In the genomic region with DNA sequence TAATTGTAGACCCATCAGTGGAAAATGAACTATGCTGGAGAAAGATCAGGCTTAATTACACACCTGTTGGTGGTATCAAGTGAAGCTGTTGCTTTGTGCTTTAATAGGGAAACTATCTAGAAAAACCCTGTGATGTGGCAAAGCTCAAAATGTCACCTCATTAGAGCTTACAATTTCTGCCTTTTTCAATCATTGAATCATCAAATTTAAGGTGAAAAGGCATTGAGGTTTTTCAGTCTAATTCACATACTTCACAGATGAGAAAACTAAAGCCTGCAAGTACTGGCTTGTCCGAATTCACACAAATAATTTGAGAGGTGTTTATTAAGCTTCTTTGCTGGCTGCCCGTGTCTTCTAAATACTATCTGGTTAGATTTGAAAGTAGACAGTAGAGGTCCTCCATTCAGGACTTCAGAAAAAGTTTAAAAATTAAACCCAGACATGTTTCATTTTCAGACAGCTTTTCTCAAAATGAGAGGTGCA, we compare ENCODE assay signal across 19 cellular contexts.
A peak's percentile ranks its signal among the peaks of the same experiment; 100 is the strongest.
DNase-seq lines count a peak whose midpoint lies in the region; ATAC-seq, FAIRE-seq and TF ChIP-seq lines count a peak whose summit lies in the region.
"Had no signal": no experiment of that assay in that cellular context is flagged by ENCODE, and none has a peak within 500 bp of the region (broad histone marks: within the 10 kb centered on the region; RNA-seq: fewer than 3 reads in every experiment).

No MANE protein-coding gene starts in this region.

- H3K4me1 ChIP-seq in small intestine (ENCODE audit: control insufficient read depth in 2 of 2, insufficient read depth in 1 of 2, low read depth in 1 of 2, low read length in 1 of 2) = no peaks in the 10 kb centered on the region
- H3K4me1 ChIP-seq: gastroesophageal sphincter, thyroid gland had no signal

- no peak for TF ChIP-seq CTCF in bronchial epithelial cell (IDR thresholded peaks at IDR 0.05; ENCODE audit: insufficient read depth, low read length, severe bottlenecking)

- no peak overlapping the region for H3K27ac ChIP-seq in small intestine (ENCODE audit: low read depth in 1 of 2, low read length in 1 of 2)
- H3K27ac ChIP-seq: 22Rv1, gastroesophageal sphincter, neutrophil, thyroid gland had no signal

- no peaks in the 10 kb centered on the region for H3K9me3 ChIP-seq in small intestine (ENCODE audit: control insufficient read depth, low read depth)
- H3K9me3 ChIP-seq: gastroesophageal sphincter, neutrophil, thyroid gland had no signal

- FAIRE-seq in bronchial epithelial cell (lab: Jason Lieb, UNC) (no peak), small intestine (lab: Jason Lieb, UNC) (no peak)
- FAIRE-seq: astrocyte had no signal

- DNase-seq in NCI-H1436 treated with DMSO at 0.1 percent for 48 hours (lab: John Stamatoyannopoulos, UW) (peak; percentile 10), NCI-H1436 (lab: John Stamatoyannopoulos, UW) (no peak), bronchial epithelial cell (ENCODE audit: low read depth) (peak; percentile 89), left lobe of liver (ENCODE audit: low spot score) (no peak), SIG-M5 treated with dmso at 0.1 percent for 504 hours (lab: John Stamatoyannopoulos, UW; ENCODE audit: unreplicated experiment) (no peak), small intestine (no peak)
- DNase-seq: activated B cell treated with CpG ODN at 0.5 μM for 24 hours; activated T-cell treated with anti-CD3 and anti-CD28 coated beads, Interleukin-2, amount 50 U/mL, for 24 hours; effector CD8-positive, alpha-beta T cell; left ventricle myocardium superior; NCI-H1417; thyroid gland had no signal

- H3K4me3 ChIP-seq in bronchial epithelial cell (ENCODE audit: low read depth, low read length) (no peak overlapping the region), small intestine (ENCODE audit: low read depth in 1 of 2, low read length in 2 of 2) (no peak overlapping the region)
- H3K4me3 ChIP-seq: gastroesophageal sphincter, thyroid gland had no signal

- peak; percentile 88 for ATAC-seq in GM21786 (IDR thresholded peaks at IDR 0.05; ENCODE audit: unreplicated experiment)
- peak; percentile 95 for ATAC-seq in HG03196 (IDR thresholded peaks at IDR 0.05; ENCODE audit: unreplicated experiment)
- ATAC-seq in left lobe of liver = no peak
- ATAC-seq: gastroesophageal sphincter, left ventricle myocardium superior, SK-N-SH treated with all-trans-retinoic acid at 6 μM for 48 hours had no signal

- WGBS in small intestine, 3 donors = 71 to 81% (median 73%) methylated on average over 2 of the region's 2 CpGs

- H3K27me3 ChIP-seq in bronchial epithelial cell (ENCODE audit: control insufficient read depth, insufficient read depth, low read length) = no peaks in the 10 kb centered on the region
- no peaks in the 10 kb centered on the region for H3K27me3 ChIP-seq in small intestine (ENCODE audit: control insufficient read depth in 2 of 2, insufficient read depth in 2 of 2, low read length in 2 of 2)
- H3K27me3 ChIP-seq: gastroesophageal sphincter, neutrophil, thyroid gland had no signal

- H3K36me3 ChIP-seq in bronchial epithelial cell (ENCODE audit: control insufficient read depth, insufficient read depth, low read length) (no peaks in the 10 kb centered on the region), small intestine (ENCODE audit: control insufficient read depth in 2 of 2, insufficient read depth in 2 of 2, low read length in 2 of 2) (no peaks in the 10 kb centered on the region)
- H3K36me3 ChIP-seq: gastroesophageal sphincter, neutrophil, thyroid gland had no signal

Comparison
In these comparisons a context has a peak if more than half of its experiments do, and no peak if none do; other contexts are left out.
1. DNase-seq: peak in NCI-H1436 treated with DMSO at 0.1 percent for 48 hours (single experiment) and bronchial epithelial cell (single experiment); none in NCI-H1436 (single experiment), left lobe of liver (single experiment), SIG-M5 treated with dmso at 0.1 percent for 504 hours (single experiment) and small intestine (single experiment).